Comparison of ENCODE assay signal across 19 cellular contexts in the genomic region with DNA sequence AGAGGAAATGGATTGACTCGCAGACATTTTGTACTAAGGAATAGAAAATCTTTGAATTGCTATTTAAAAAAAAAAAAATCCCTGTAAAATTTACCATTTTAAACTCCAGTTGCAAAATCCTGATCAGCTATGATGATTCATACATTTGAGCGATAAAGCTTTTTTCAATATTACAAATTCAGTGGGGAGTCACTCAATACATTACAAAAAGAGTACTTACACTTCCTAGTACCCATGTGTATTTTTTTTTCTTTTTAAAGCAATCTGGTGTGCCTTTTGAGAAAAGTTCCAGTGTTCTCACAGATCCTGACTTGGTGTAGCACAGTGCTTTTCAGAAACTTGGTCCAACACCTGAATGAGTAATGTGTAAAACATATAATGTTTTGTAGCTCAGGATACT. TPM values are rescaled to one million over a fixed set of nuclear protein-coding genes. Genes with fewer than 3 reads are reported as not detected.
DNase-seq lines count a peak whose midpoint lies in the region; ATAC-seq and TF ChIP-seq lines count a peak whose summit lies in the region.
"Had no signal": no experiment of that assay in that cellular context is flagged by ENCODE, and none has a peak within 500 bp of the region (broad histone marks: within the 10 kb centered on the region; RNA-seq: fewer than 3 reads in every experiment).

No MANE protein-coding gene starts in this region.

- H3K27ac Mint-ChIP-seq in endodermal cell = peak overlapping the region; percentile 20
- H3K27ac Mint-ChIP-seq: memory B cell had no signal

- TF ChIP-seq EP300 in transverse colon (IDR thresholded peaks at IDR 0.05; ENCODE audit: low read depth) = no peak

- H3K4me1 ChIP-seq in left ventricle myocardium inferior (peaks cover 100% of the 10 kb centered on the region), RWPE2 (ENCODE audit: insufficient read depth, poor library complexity, severe bottlenecking) (peaks cover 46% of the 10 kb centered on the region), endodermal cell (ENCODE audit: control insufficient read depth, insufficient read depth, low read length) (peaks cover 5% of the 10 kb centered on the region), transverse colon (peaks cover 52 to 85% (median 74%) of the 10 kb centered on the region in 4 donors), aorta (ENCODE audit: control insufficient read depth in 1 of 2, insufficient read depth in 2 of 2, low read length in 2 of 2) (peaks cover 2 to 11% of the 10 kb centered on the region in 2 donors)

- in situ Hi-C loops in transverse colon (cut with MboI; ENCODE audit: low pct_ligation_motif_present in 1 of 4, low pct_unique_long_range_greater_than_20kb in 1 of 4, low sequenced_read_pairs in 3 of 4) = loop anchor here in 1 of 4 donors (25.0 kb wide), 1 partner anchor 1033 kb away; no protein-coding TSS in a partner anchor

- no peaks in the 10 kb centered on the region for H3K27me3 Mint-ChIP-seq in endodermal cell (ENCODE audit: insufficient read depth)
- H3K27me3 Mint-ChIP-seq: memory B cell had no signal

- no peak for TF ChIP-seq CTCF in left ventricle myocardium inferior (IDR thresholded peaks at IDR 0.05; ENCODE audit: borderline replicate concordance)
- TF ChIP-seq CTCF in RWPE2 (IDR thresholded peaks at IDR 0.05; ENCODE audit: poor library complexity, severe bottlenecking) = no peak
- TF ChIP-seq CTCF in endodermal cell (conservative IDR thresholded peaks at IDR 0.05) = no peak
- TF ChIP-seq CTCF in transverse colon (IDR thresholded peaks at IDR 0.05) = no peak

- H3K36me3 Mint-ChIP-seq in endodermal cell (ENCODE audit: low read depth) = peaks cover 16% of the 10 kb centered on the region

- peaks cover 24% of the 10 kb centered on the region for H3K4me1 Mint-ChIP-seq in endodermal cell

- no peak overlapping the region for H3K9ac ChIP-seq in endodermal cell (ENCODE audit: extremely low read depth, low read length, poor library complexity, severe bottlenecking)
- H3K9ac ChIP-seq: SK-N-SH had no signal

- 100% methylated on average over 2 of the region's 2 CpGs; no CpG with 5 or more reads in 1 of the 2 experiments for WGBS in endodermal cell (ENCODE audit: insufficient coverage in 1 of 2, insufficient read length in 1 of 2), 2 experiments
- WGBS in transverse colon (ENCODE audit: low coverage in 1 of 2), 2 donors = 65 to 79% methylated on average over 2 of the region's 2 CpGs
- 87 to 93% methylated on average over 2 of the region's 2 CpGs for WGBS in aorta, 2 donors

- H3K4me3 ChIP-seq in left ventricle myocardium inferior (no peak overlapping the region), RWPE2 (ENCODE audit: severe bottlenecking) (no peak overlapping the region), endodermal cell (ENCODE audit: low read length) (no peak overlapping the region), transverse colon (no peak overlapping the region), aorta (ENCODE audit: low read length in 2 of 2) (no peak overlapping the region)
- H3K4me3 ChIP-seq: adrenal gland had no signal

- DNase-seq in left ventricle myocardium inferior (no peak), left ventricle myocardium superior (no peak), RWPE2 (ENCODE audit: low spot score) (no peak), endodermal cell (no peak), transverse colon (no peak), aorta (no peak), RPMI8226 (no peak)
- DNase-seq: activated CD4-positive, alpha-beta T cell treated with anti-CD3 and anti-CD28 coated beads for 48 hours; adrenal gland; central memory CD4-positive, alpha-beta T cell; effector CD4-positive, alpha-beta T cell; NCI-H1417 treated with DMSO at 0.1 percent for 48 hours; NCI-H748 treated with DMSO at 0.1 percent for 48 hours; PC-3; posterior cingulate gyrus; SK-N-SH had no signal

- peaks cover 10% of the 10 kb centered on the region for H3K36me3 ChIP-seq in left ventricle myocardium inferior
- H3K36me3 ChIP-seq in RWPE2 (ENCODE audit: low read depth) = peaks cover 32% of the 10 kb centered on the region
- peaks cover 13% of the 10 kb centered on the region for H3K36me3 ChIP-seq in endodermal cell (ENCODE audit: control insufficient read depth, insufficient read depth, low read length)
- peaks cover 0 to 13% (median under 1%) of the 10 kb centered on the region in 4 donors for H3K36me3 ChIP-seq in transverse colon
- H3K36me3 ChIP-seq in aorta (ENCODE audit: control insufficient read depth in 1 of 2, insufficient read depth in 2 of 2, low read length in 1 of 2) = no peaks in the 10 kb centered on the region

- TF ChIP-seq POLR2A in transverse colon (IDR thresholded peaks at IDR 0.05) = no peak

- intact Hi-C loops in left ventricle myocardium inferior (cut with micrococcal nuclease) (no loop called here), left ventricle myocardium superior (cut with micrococcal nuclease) (loop anchor here (10.0 kb wide), 1 partner anchor 1025 kb away; no protein-coding TSS in a partner anchor), transverse colon (cut with DNase I; ENCODE audit: low total_unique reads) (no loop called here), aorta (cut with DNase I) (loop anchor here in 1 of 2 donors (5.0 kb wide), 2 partner anchors 53 to 1023 kb away; partner anchors contain the start of gene PIK3R1)

- peak overlapping the region; percentile 91 for H3K27ac ChIP-seq in left ventricle myocardium inferior (replicated peaks)
- H3K27ac ChIP-seq in RWPE2 (ENCODE audit: poor library complexity, severe bottlenecking) = peak overlapping the region; percentile 48
- H3K27ac ChIP-seq in endodermal cell (ENCODE audit: low read depth, low read length) = no peak overlapping the region
- H3K27ac ChIP-seq in transverse colon = peak overlapping the region in 3 of 4 donors; percentile 62 to 76 (median 75)
- H3K27ac ChIP-seq in aorta (ENCODE audit: low read depth in 1 of 2, low read length in 2 of 2) = no peak overlapping the region

- peaks cover 6% of the 10 kb centered on the region for H3K9me3 Mint-ChIP-seq in endodermal cell
- H3K9me3 Mint-ChIP-seq: memory B cell, nephron had no signal

- no peaks in the 10 kb centered on the region for H3K27me3 ChIP-seq in left ventricle myocardium inferior (ENCODE audit: low read depth)
- no peaks in the 10 kb centered on the region for H3K27me3 ChIP-seq in RWPE2 (ENCODE audit: insufficient read depth, poor library complexity, severe bottlenecking)
- no peaks in the 10 kb centered on the region for H3K27me3 ChIP-seq in endodermal cell (ENCODE audit: control insufficient read depth, insufficient read depth, low read length, poor library complexity, severe bottlenecking)
- H3K27me3 ChIP-seq in transverse colon = no peaks in the 10 kb centered on the region
- no peaks in the 10 kb centered on the region for H3K27me3 ChIP-seq in aorta (ENCODE audit: control insufficient read depth in 1 of 2, insufficient read depth in 2 of 2, low read length in 1 of 2)
- H3K27me3 ChIP-seq: adrenal gland had no signal

- no peak for ATAC-seq in left ventricle myocardium superior
- no peak for ATAC-seq in RWPE2 (ENCODE audit: low read depth)
- no peak for ATAC-seq in HG03159 (IDR thresholded peaks at IDR 0.05; ENCODE audit: unreplicated experiment)
- no peak for ATAC-seq in aorta (ENCODE audit: low FRiP score)
- ATAC-seq: PC-3 had no signal

- no peak overlapping the region for H3K4me3 Mint-ChIP-seq in endodermal cell
- H3K4me3 Mint-ChIP-seq: memory B cell, nephron had no signal

- H3K9me3 ChIP-seq in left ventricle myocardium inferior (replicated peaks) (no peaks in the 10 kb centered on the region), RWPE2 (ENCODE audit: severe bottlenecking) (no peaks in the 10 kb centered on the region), endodermal cell (ENCODE audit: control insufficient read depth, low read length) (peaks cover 9% of the 10 kb centered on the region), transverse colon (no peaks in the 10 kb centered on the region), aorta (ENCODE audit: control insufficient read depth, low read length) (no peaks in the 10 kb centered on the region)
- H3K9me3 ChIP-seq: adrenal gland, SK-N-SH had no signal

RNA-seq across cellular contexts. Expression of gene PIK3R1, which starts 54.3 kb away (rescaled TPM):
- total RNA-seq in left ventricle myocardium inferior (132 TPM), left ventricle myocardium superior (119 TPM), endodermal cell (10 to 100 TPM; 29.8 to 30.2 TPM), transverse colon (100 to 1,000 TPM in 1 of 4 donors, 10 to 100 TPM in 3; 44.9 to 222 (median 81.6) TPM), aorta (100 to 1,000 TPM in 1 of 2 donors, 10 to 100 TPM in 1; 63.4 to 132 TPM)
- polyA plus RNA-seq in endodermal cell (2013, experiment 1 of 2) = 29.8 TPM
- 31.2 TPM for polyA plus RNA-seq in endodermal cell (2013, experiment 2 of 2)
- 10 to 100 TPM; 12.3 to 23.2 TPM for polyA plus RNA-seq in aorta

Comparison
In these comparisons a context has a peak if more than half of its experiments do, and no peak if none do; other contexts are left out.
1. H3K27ac ChIP-seq: peak in left ventricle myocardium inferior (single experiment), RWPE2 (single experiment) and transverse colon (3 of 4); none in endodermal cell (single experiment) and aorta (0 of 2).